1 cellular context compared by ENCODE assay signal in the genomic region with DNA sequence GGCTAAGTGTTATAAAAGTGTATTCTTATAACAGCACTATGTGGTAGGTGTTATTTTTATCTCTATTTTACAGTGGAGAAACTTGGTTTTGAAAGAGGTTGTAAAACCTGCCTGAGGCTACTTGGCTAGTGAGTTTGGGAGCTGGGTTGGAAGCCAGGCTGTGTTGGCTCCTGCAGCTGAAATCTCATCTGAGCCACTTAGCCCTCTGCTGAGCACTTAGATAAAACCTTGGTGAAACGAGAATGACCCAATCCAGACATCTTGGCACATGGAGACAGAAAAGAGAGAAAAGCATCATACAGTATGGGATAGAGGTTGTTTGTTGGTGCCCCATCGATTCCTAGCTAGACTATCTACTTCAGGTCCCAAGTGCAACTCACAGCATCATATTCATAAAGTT.
TF ChIP-seq lines count a peak whose summit lies in the region.

No MANE protein-coding gene starts in this region.

TF ChIP-seq in GM23338, 12 proteins besides CTCF, POLR2A, EP300 and RAD21:
- TF ChIP-seq STAT1 (IDR thresholded peaks at IDR 0.05; ENCODE audit: unreplicated experiment) (no peak), NANOG (IDR thresholded peaks at IDR 0.05; ENCODE audit: borderline replicate concordance) (no peak), EZH2phosphoT487 (IDR thresholded peaks at IDR 0.05; ENCODE audit: unreplicated experiment) (no peak), CREB1 (CRISPR knock-in tag; IDR thresholded peaks at IDR 0.05; ENCODE audit: low read depth) (no peak), ZNF114 (CRISPR knock-in tag; IDR thresholded peaks at IDR 0.05) (no peak), EZH2 (IDR thresholded peaks at IDR 0.05; ENCODE audit: low read depth, unreplicated experiment) (no peak), ZNF331 (CRISPR knock-in tag; IDR thresholded peaks at IDR 0.05; ENCODE audit: low read depth) (no peak), JUNB (IDR thresholded peaks at IDR 0.05; ENCODE audit: unreplicated experiment) (no peak), POLR2AphosphoS5 (IDR thresholded peaks at IDR 0.05; ENCODE audit: low read depth) (no peak)
- TF ChIP-seq, protein P1, sequence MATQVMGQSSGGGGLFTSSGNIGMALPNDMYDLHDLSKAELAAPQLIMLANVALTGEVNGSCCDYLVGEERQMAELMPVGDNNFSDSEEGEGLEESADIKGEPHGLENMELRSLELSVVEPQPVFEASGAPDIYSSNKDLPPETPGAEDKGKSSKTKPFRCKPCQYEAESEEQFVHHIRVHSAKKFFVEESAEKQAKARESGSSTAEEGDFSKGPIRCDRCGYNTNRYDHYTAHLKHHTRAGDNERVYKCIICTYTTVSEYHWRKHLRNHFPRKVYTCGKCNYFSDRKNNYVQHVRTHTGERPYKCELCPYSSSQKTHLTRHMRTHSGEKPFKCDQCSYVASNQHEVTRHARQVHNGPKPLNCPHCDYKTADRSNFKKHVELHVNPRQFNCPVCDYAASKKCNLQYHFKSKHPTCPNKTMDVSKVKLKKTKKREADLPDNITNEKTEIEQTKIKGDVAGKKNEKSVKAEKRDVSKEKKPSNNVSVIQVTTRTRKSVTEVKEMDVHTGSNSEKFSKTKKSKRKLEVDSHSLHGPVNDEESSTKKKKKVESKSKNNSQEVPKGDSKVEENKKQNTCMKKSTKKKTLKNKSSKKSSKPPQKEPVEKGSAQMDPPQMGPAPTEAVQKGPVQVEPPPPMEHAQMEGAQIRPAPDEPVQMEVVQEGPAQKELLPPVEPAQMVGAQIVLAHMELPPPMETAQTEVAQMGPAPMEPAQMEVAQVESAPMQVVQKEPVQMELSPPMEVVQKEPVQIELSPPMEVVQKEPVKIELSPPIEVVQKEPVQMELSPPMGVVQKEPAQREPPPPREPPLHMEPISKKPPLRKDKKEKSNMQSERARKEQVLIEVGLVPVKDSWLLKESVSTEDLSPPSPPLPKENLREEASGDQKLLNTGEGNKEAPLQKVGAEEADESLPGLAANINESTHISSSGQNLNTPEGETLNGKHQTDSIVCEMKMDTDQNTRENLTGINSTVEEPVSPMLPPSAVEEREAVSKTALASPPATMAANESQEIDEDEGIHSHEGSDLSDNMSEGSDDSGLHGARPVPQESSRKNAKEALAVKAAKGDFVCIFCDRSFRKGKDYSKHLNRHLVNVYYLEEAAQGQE (IDR thresholded peaks at IDR 0.05; ENCODE audit: unreplicated experiment) = no peak
- TF ChIP-seq, protein P2, sequence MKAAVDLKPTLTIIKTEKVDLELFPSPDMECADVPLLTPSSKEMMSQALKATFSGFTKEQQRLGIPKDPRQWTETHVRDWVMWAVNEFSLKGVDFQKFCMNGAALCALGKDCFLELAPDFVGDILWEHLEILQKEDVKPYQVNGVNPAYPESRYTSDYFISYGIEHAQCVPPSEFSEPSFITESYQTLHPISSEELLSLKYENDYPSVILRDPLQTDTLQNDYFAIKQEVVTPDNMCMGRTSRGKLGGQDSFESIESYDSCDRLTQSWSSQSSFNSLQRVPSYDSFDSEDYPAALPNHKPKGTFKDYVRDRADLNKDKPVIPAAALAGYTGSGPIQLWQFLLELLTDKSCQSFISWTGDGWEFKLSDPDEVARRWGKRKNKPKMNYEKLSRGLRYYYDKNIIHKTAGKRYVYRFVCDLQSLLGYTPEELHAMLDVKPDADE (IDR thresholded peaks at IDR 0.05) = no peak
- TF ChIP-seq, protein P3, sequence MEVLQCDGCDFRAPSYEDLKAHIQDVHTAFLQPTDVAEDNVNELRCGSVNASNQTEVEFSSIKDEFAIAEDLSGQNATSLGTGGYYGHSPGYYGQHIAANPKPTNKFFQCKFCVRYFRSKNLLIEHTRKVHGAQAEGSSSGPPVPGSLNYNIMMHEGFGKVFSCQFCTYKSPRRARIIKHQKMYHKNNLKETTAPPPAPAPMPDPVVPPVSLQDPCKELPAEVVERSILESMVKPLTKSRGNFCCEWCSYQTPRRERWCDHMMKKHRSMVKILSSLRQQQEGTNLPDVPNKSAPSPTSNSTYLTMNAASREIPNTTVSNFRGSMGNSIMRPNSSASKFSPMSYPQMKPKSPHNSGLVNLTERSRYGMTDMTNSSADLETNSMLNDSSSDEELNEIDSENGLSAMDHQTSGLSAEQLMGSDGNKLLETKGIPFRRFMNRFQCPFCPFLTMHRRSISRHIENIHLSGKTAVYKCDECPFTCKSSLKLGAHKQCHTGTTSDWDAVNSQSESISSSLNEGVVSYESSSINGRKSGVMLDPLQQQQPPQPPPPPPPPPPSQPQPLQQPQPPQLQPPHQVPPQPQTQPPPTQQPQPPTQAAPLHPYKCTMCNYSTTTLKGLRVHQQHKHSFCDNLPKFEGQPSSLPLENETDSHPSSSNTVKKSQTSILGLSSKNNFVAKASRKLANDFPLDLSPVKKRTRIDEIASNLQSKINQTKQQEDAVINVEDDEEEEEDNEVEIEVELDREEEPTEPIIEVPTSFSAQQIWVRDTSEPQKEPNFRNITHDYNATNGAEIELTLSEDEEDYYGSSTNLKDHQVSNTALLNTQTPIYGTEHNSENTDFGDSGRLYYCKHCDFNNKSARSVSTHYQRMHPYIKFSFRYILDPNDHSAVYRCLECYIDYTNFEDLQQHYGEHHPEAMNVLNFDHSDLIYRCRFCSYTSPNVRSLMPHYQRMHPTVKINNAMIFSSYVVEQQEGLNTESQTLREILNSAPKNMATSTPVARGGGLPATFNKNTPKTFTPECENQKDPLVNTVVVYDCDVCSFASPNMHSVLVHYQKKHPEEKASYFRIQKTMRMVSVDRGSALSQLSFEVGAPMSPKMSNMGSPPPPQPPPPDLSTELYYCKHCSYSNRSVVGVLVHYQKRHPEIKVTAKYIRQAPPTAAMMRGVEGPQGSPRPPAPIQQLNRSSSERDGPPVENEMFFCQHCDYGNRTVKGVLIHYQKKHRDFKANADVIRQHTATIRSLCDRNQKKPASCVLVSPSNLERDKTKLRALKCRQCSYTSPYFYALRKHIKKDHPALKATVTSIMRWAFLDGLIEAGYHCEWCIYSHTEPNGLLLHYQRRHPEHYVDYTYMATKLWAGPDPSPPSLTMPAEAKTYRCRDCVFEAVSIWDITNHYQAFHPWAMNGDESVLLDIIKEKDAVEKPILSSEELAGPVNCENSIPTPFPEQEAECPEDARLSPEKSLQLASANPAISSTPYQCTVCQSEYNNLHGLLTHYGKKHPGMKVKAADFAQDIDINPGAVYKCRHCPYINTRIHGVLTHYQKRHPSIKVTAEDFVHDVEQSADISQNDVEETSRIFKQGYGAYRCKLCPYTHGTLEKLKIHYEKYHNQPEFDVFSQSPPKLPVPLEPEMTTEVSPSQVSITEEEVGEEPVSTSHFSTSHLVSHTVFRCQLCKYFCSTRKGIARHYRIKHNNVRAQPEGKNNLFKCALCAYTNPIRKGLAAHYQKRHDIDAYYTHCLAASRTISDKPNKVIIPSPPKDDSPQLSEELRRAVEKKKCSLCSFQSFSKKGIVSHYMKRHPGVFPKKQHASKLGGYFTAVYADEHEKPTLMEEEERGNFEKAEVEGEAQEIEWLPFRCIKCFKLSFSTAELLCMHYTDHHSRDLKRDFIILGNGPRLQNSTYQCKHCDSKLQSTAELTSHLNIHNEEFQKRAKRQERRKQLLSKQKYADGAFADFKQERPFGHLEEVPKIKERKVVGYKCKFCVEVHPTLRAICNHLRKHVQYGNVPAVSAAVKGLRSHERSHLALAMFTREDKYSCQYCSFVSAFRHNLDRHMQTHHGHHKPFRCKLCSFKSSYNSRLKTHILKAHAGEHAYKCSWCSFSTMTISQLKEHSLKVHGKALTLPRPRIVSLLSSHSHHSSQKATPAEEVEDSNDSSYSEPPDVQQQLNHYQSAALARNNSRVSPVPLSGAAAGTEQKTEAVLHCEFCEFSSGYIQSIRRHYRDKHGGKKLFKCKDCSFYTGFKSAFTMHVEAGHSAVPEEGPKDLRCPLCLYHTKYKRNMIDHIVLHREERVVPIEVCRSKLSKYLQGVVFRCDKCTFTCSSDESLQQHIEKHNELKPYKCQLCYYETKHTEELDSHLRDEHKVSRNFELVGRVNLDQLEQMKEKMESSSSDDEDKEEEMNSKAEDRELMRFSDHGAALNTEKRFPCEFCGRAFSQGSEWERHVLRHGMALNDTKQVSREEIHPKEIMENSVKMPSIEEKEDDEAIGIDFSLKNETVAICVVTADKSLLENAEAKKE (CRISPR knock-in tag; IDR thresholded peaks at IDR 0.05) = no peak
